ENCODE assay signal across 9 cellular contexts in genomic region chr19:38255759-38256052, GRCh38. TPM values are rescaled to one million over a fixed set of nuclear protein-coding genes. Genes with fewer than 3 reads are reported as not detected.
A peak's percentile ranks its signal among the peaks of the same experiment; 100 is the strongest.
DNase-seq lines count a peak whose midpoint lies in the region; ATAC-seq and TF ChIP-seq lines count a peak whose summit lies in the region.
"Had no signal": no experiment of that assay in that cellular context is flagged by ENCODE, and none has a peak within 500 bp of the region (broad histone marks: within the 10 kb centered on the region; RNA-seq: fewer than 3 reads in every experiment).

No MANE protein-coding gene starts in this region.

- H3K27me3 ChIP-seq in body of pancreas: peaks cover 0 to 4% of the 10 kb centered on the region in 2 donors
- peaks cover 5 to 44% of the 10 kb centered on the region in 2 donors for H3K27me3 ChIP-seq in left lung

- H3K36me3 Mint-ChIP-seq in IgD-negative memory B cell: peaks cover 2% of the 10 kb centered on the region
- peaks cover 23% of the 10 kb centered on the region for H3K36me3 Mint-ChIP-seq in stimulated activated memory B cell treated with anti-CD40 and anti-IgM and Interleukin-4, amounts not matched to agents 10 μg/mL and 1 μg/mL and 100 μg/mL, for 72 hours
- no peaks in the 10 kb centered on the region for H3K36me3 Mint-ChIP-seq in activated naive CD4-positive, alpha-beta T cell treated with anti-CD3 and anti-CD28 coated beads, Interleukin-2, amount 50 U/mL, for 72 hours

- peak overlapping the region; percentile 68 to 96 (median 86) for H3K4me3 Mint-ChIP-seq in IgD-negative memory B cell
- H3K4me3 Mint-ChIP-seq in stimulated activated memory B cell treated with anti-CD40 and anti-IgM and Interleukin-4, amounts not matched to agents 10 μg/mL and 1 μg/mL and 100 μg/mL, for 72 hours: peak overlapping the region; percentile 84

- H3K27ac Mint-ChIP-seq in IgD-negative memory B cell: peak overlapping the region; percentile 36 to 82 (median 46)
- H3K27ac Mint-ChIP-seq in stimulated activated memory B cell treated with anti-CD40 and anti-IgM and Interleukin-4, amounts not matched to agents 10 μg/mL and 1 μg/mL and 100 μg/mL, for 72 hours: peak overlapping the region; percentile 84
- H3K27ac Mint-ChIP-seq in activated naive CD4-positive, alpha-beta T cell treated with anti-CD3 and anti-CD28 coated beads, Interleukin-2, amount 50 U/mL, for 72 hours: no peak overlapping the region

- TF ChIP-seq CTCF in body of pancreas (IDR thresholded peaks at IDR 0.05) (no peak), left lung (IDR thresholded peaks at IDR 0.05) (no peak)

- peaks cover 22% of the 10 kb centered on the region for H3K27me3 Mint-ChIP-seq in IgD-negative memory B cell
- H3K27me3 Mint-ChIP-seq in stimulated activated memory B cell treated with anti-CD40 and anti-IgM and Interleukin-4, amounts not matched to agents 10 μg/mL and 1 μg/mL and 100 μg/mL, for 72 hours: peaks cover 7% of the 10 kb centered on the region

- H3K4me3 ChIP-seq in body of pancreas (peak overlapping the region in 1 of 2 donors; percentile 8), left lung (peak overlapping the region; percentile 33 to 36)

- H3K4me1 ChIP-seq in body of pancreas (peaks cover 42% of the 10 kb centered on the region), left lung (peaks cover 5 to 35% of the 10 kb centered on the region in 2 donors)

- peak in 2 of 4 donors; percentile 31 to 33 for DNase-seq in body of pancreas
- no peak for DNase-seq in left lung
- DNase-seq in activated naive CD4-positive, alpha-beta T cell treated with anti-CD3 and anti-CD28 coated beads, Interleukin-2, amount 50 U/mL, for 72 hours (ENCODE audit: low spot score in 2 of 2): no peak
- no peak for DNase-seq in GM19240 (ENCODE audit: insufficient read length, low spot score)
- DNase-seq in retina: no peak
- DNase-seq: activated CD4-positive, alpha-beta T cell treated with anti-CD3 and anti-CD28 coated beads, Interleukin-2, amount 50 U/mL, for 48 hours had no signal

- H3K36me3 ChIP-seq in body of pancreas (replicated peaks in 1 of 2; ENCODE audit: insufficient read depth in 1 of 2, low read depth in 2 of 2) (no peaks in the 10 kb centered on the region), left lung (no peaks in the 10 kb centered on the region)

- intact Hi-C loops in body of pancreas (cut with DNase I) (no loop called here), left lung (cut with DNase I) (no loop called here)

- peak; percentile 9 for ATAC-seq in body of pancreas
- no peak for ATAC-seq in left lung
- peak; percentile 60 for ATAC-seq in stimulated activated memory B cell treated with anti-CD40 and anti-IgM and Interleukin-4, amounts not matched to agents 10 μg/mL and 1 μg/mL and 100 μg/mL, for 72 hours
- no peak for ATAC-seq in HG03571 (IDR thresholded peaks at IDR 0.05; ENCODE audit: unreplicated experiment)
- ATAC-seq in activated naive CD4-positive, alpha-beta T cell treated with anti-CD3 and anti-CD28 coated beads, Interleukin-2, amount 50 U/mL, for 72 hours: no peak

- WGBS in body of pancreas, 2 donors: 40 to 58% methylated on average over 6 to 10 of the region's 10 CpGs

- no peak for TF ChIP-seq POLR2A in body of pancreas (IDR thresholded peaks at IDR 0.05)

- H3K4me1 Mint-ChIP-seq in IgD-negative memory B cell: peaks cover 23 to 32% (median 29%) of the 10 kb centered on the region in 3 donors
- H3K4me1 Mint-ChIP-seq in stimulated activated memory B cell treated with anti-CD40 and anti-IgM and Interleukin-4, amounts not matched to agents 10 μg/mL and 1 μg/mL and 100 μg/mL, for 72 hours: peaks cover 64% of the 10 kb centered on the region

- peak overlapping the region; percentile 45 to 54 (median 49) for H3K27ac ChIP-seq in body of pancreas
- H3K27ac ChIP-seq in left lung: peak overlapping the region; percentile 48 to 67

- H3K9me3 ChIP-seq in body of pancreas (no peaks in the 10 kb centered on the region), left lung (no peaks in the 10 kb centered on the region)

- no peaks in the 10 kb centered on the region for H3K9me3 Mint-ChIP-seq in IgD-negative memory B cell
- H3K9me3 Mint-ChIP-seq in stimulated activated memory B cell treated with anti-CD40 and anti-IgM and Interleukin-4, amounts not matched to agents 10 μg/mL and 1 μg/mL and 100 μg/mL, for 72 hours: no peaks in the 10 kb centered on the region
- H3K9me3 Mint-ChIP-seq in activated naive CD4-positive, alpha-beta T cell treated with anti-CD3 and anti-CD28 coated beads, Interleukin-2, amount 50 U/mL, for 72 hours: no peaks in the 10 kb centered on the region

RNA-seq across cellular contexts. Expression of gene PPP1R14A, which starts 0.5 kb away (rescaled TPM):
- polyA plus RNA-seq in IgD-negative memory B cell: 79.1 TPM
- 100 to 1,000 TPM in 1 of 2 donors, 10 to 100 TPM in 1; 54.2 to 105 TPM for total RNA-seq in body of pancreas
- total RNA-seq in left lung: 10 to 100 TPM; 40.2 to 91.3 TPM
- total RNA-seq in activated naive CD4-positive, alpha-beta T cell treated with anti-CD3 and anti-CD28 coated beads, Interleukin-2, amount 50 U/mL, for 72 hours: under 1 TPM; 0.46 to 0.74 TPM

RNA-seq across cellular contexts. Expression of gene SPINT2, which starts 8.7 kb away (rescaled TPM):
- 167 TPM for polyA plus RNA-seq in IgD-negative memory B cell
- total RNA-seq in body of pancreas: 100 to 1,000 TPM; 266 to 305 TPM
- total RNA-seq in left lung: 100 to 1,000 TPM; 206 to 317 TPM
- 100 to 1,000 TPM in 1 of 2 donors, 10 to 100 TPM in 1; 43.0 to 101 TPM for total RNA-seq in activated naive CD4-positive, alpha-beta T cell treated with anti-CD3 and anti-CD28 coated beads, Interleukin-2, amount 50 U/mL, for 72 hours

RNA-seq across cellular contexts. Expression of gene DPF1, which starts 31.7 kb away (rescaled TPM):
- polyA plus RNA-seq in IgD-negative memory B cell: 0.24 TPM
- total RNA-seq in body of pancreas (not detected), left lung (under 1 TPM; 0.39 to 0.79 TPM)
- total RNA-seq in activated naive CD4-positive, alpha-beta T cell treated with anti-CD3 and anti-CD28 coated beads, Interleukin-2, amount 50 U/mL, for 72 hours: 1 to 10 TPM in 1 of 2 donors, not detected in 1; 2.1 TPM

RNA-seq across cellular contexts. Expression of gene C19orf33, which starts 48.3 kb away (rescaled TPM):
- 0.83 TPM for polyA plus RNA-seq in IgD-negative memory B cell
- total RNA-seq in body of pancreas: 1 to 10 TPM in 1 of 2 donors, not detected in 1; 2.6 TPM
- 100 to 1,000 TPM in 1 of 2 donors, 10 to 100 TPM in 1; 63.2 to 120 TPM for total RNA-seq in left lung
- not detected for total RNA-seq in activated naive CD4-positive, alpha-beta T cell treated with anti-CD3 and anti-CD28 coated beads, Interleukin-2, amount 50 U/mL, for 72 hours

Comparison
In these comparisons a context has a peak if more than half of its experiments do, and no peak if none do; other contexts are left out.
1. H3K27ac Mint-ChIP-seq: peak in IgD-negative memory B cell (3 of 3) and stimulated activated memory B cell treated with anti-CD40 and anti-IgM and Interleukin-4, amounts not matched to agents 10 μg/mL and 1 μg/mL and 100 μg/mL, for 72 hours (single experiment); none in activated naive CD4-positive, alpha-beta T cell treated with anti-CD3 and anti-CD28 coated beads, Interleukin-2, amount 50 U/mL, for 72 hours (0 of 2).
2. ATAC-seq: peak in body of pancreas (single experiment) and stimulated activated memory B cell treated with anti-CD40 and anti-IgM and Interleukin-4, amounts not matched to agents 10 μg/mL and 1 μg/mL and 100 μg/mL, for 72 hours (single experiment); none in left lung (single experiment), HG03571 (single experiment) and activated naive CD4-positive, alpha-beta T cell treated with anti-CD3 and anti-CD28 coated beads, Interleukin-2, amount 50 U/mL, for 72 hours (0 of 2).
3. RNA of gene PPP1R14A, which starts 0.5 kb away (total RNA-seq): 54.2 to 105 TPM in body of pancreas and 40.2 to 91.3 TPM in left lung; 0.46 to 0.74 TPM in activated naive CD4-positive, alpha-beta T cell treated with anti-CD3 and anti-CD28 coated beads, Interleukin-2, amount 50 U/mL, for 72 hours; every median in the first group is over 10 times any median in the second.